ENCODE assay signal across 26 cellular contexts in the genomic region with DNA sequence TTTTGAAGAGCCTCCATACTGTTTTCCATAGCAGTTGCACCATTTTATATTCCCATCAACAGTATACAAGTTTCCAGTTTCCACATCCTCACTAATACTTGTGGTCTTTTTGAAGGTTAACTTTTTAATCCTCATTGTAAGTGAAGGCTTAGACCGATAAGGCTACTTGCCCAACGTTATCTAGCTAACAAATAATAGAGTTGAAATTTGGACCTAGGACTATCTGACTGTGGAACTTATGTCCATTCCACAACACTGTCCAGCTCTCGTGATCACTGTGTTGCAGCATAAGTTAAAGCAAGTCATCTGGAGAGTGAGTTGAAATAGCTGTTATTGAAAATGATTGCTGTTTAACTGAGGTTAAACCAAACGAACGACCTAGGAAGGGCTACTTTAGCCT.
DNase-seq lines count a peak whose midpoint lies in the region; ATAC-seq, FAIRE-seq and TF ChIP-seq lines count a peak whose summit lies in the region.
"Had no signal": no experiment of that assay in that cellular context is flagged by ENCODE, and none has a peak within 500 bp of the region (broad histone marks: within the 10 kb centered on the region; RNA-seq: fewer than 3 reads in every experiment).

No MANE protein-coding gene starts in this region.

- H3F3A ChIP-seq in OCI-LY1 (ENCODE audit: insufficient read depth, low read length): no peaks in the 10 kb centered on the region

- FAIRE-seq in K562 (lab: Jason Lieb, UNC) (peak; percentile 62), HepG2 (lab: Jason Lieb, UNC) (peak; percentile 90), small intestine (lab: Jason Lieb, UNC) (no peak)
- FAIRE-seq: A549, GM12878, GM12892, GM18507, GM19239 had no signal

- H2AFZ ChIP-seq in OCI-LY1 (ENCODE audit: low read length) (peak overlapping the region; percentile 44; the same call in 1 of the 2 replicates), K562 (ENCODE audit: low read depth, low read length) (no peak overlapping the region), HepG2 (ENCODE audit: low read length) (peak overlapping the region; percentile 57)

- no TSS peak for BruUV-seq in K562 (replicated peaks; lab: Mats Ljungman, UMichigan)
- no TSS peak for BruUV-seq in HepG2 (replicated peaks; lab: Mats Ljungman, UMichigan)

- H3K36me3 ChIP-seq in OCI-LY1 (ENCODE audit: insufficient read depth, low read length) (no peaks in the 10 kb centered on the region), K562 (ENCODE audit: control insufficient read depth, insufficient read depth, low read length) (no peaks in the 10 kb centered on the region), HepG2 (replicated peaks in 1 of 2; ENCODE audit: control insufficient read depth in 1 of 2, insufficient read depth in 2 of 2, low read length in 2 of 2) (no peaks in the 10 kb centered on the region), right lobe of liver (no peaks in the 10 kb centered on the region), small intestine (ENCODE audit: control insufficient read depth in 2 of 2, insufficient read depth in 2 of 2, low read length in 2 of 2) (no peaks in the 10 kb centered on the region)
- H3K36me3 ChIP-seq: BLaER1 treated with 17β-estradiol and CSF1 and Interleukin-3, amounts not matched to agents 10 nM and 100 nM had no signal

- no peaks in the 10 kb centered on the region for H3K9me3 ChIP-seq in OCI-LY1 (ENCODE audit: low read length)
- H3K9me3 ChIP-seq in K562 (replicated peaks; ENCODE audit: control insufficient read depth, insufficient read depth, low read depth, low read length): no peaks in the 10 kb centered on the region
- H3K9me3 ChIP-seq in HepG2 (ENCODE audit: low read length): no peaks in the 10 kb centered on the region
- H3K9me3 ChIP-seq in right lobe of liver: no peaks in the 10 kb centered on the region
- H3K9me3 ChIP-seq in small intestine (ENCODE audit: control insufficient read depth, low read depth): no peaks in the 10 kb centered on the region
- H3K9me3 ChIP-seq: A549; BLaER1 treated with 17β-estradiol and CSF1 and Interleukin-3, amounts not matched to agents 10 nM and 100 nM had no signal

- TF ChIP-seq RAD21 in K562 (CRISPR knock-in tag; conservative IDR thresholded peaks at IDR 0.05 in 1 of 2, IDR thresholded peaks at IDR 0.05 in 1 of 2): no peak
- TF ChIP-seq RAD21 in HepG2 (CRISPR knock-in tag; IDR thresholded peaks at IDR 0.05): no peak

- POLR2A ChIA-PET in K562 (lab: Yijun Ruan, JAX): no interaction called here
- POLR2A ChIA-PET in HepG2 (lab: Yijun Ruan, JAX): interaction anchor here (0.7 to 1.4 kb wide), 3 partner anchors 12 to 451 kb away, joined by 3 to 5 read pairs (median 5); a partner anchor contains a TSS

- H3K79me2 ChIP-seq in OCI-LY1 (ENCODE audit: insufficient read depth, low read length): no peaks in the 10 kb centered on the region
- no peaks in the 10 kb centered on the region for H3K79me2 ChIP-seq in K562 (ENCODE audit: control insufficient read depth, insufficient read depth, low read length)
- H3K79me2 ChIP-seq in HepG2 (ENCODE audit: insufficient read depth, low read length): no peaks in the 10 kb centered on the region

- TF ChIP-seq POLR2A in K562 (conservative IDR thresholded peaks at IDR 0.05): no peak
- no peak for TF ChIP-seq POLR2A in HepG2 (IDR thresholded peaks at IDR 0.05; ENCODE audit: insufficient read depth in 1 of 2, low read depth in 2 of 2, low read length in 2 of 2)
- TF ChIP-seq POLR2A in right lobe of liver (IDR thresholded peaks at IDR 0.05): no peak

- TF ChIP-seq EP300 in K562 (IDR thresholded peaks at IDR 0.05; ENCODE audit: low read length) (no peak), HepG2 (IDR thresholded peaks at IDR 0.05; ENCODE audit: low read depth in 2 of 2, low read length in 2 of 2) (peak in 1 of 2 experiments; percentile 85; a peak in 2 of 4 replicates), HepG2 (CRISPR knock-in tag; IDR thresholded peaks at IDR 0.05; ENCODE audit: borderline replicate concordance) (peak; percentile 78; the same call in 1 of the 2 replicates)

- no peaks in the 10 kb centered on the region for H3K9me2 ChIP-seq in OCI-LY1 (ENCODE audit: low read depth, low read length)

- in situ Hi-C loops in K562 (cut with MboI): no loop called here
- in situ Hi-C loops in HepG2 (cut with HindIII; ENCODE audit: extremely low pct_ligation_motif_present, low pct_unique_long_range_greater_than_20kb): no loop called here

- DNase-seq in K562 (ENCODE audit: extremely low read depth in 1 of 4, low spot score in 3 of 4): no peak
- peak; percentile 92 for DNase-seq in HepG2 (ENCODE audit: low spot score)
- no peak for DNase-seq in right lobe of liver
- no peak for DNase-seq in C1 segment of cervical spinal cord (lab: John Stamatoyannopoulos, UW)
- no peak for DNase-seq in small intestine
- DNase-seq: AML-193; CD4-positive, alpha-beta memory T cell; CD4-positive, CD25-positive, alpha-beta regulatory T cell; CD8-positive, alpha-beta memory T cell; COR-L47; DMS 273 treated with DMSO at 0.1 percent for 48 hours; DMS153; DMS53; DMS79; DND-41; EL; GDM1 had no signal

- 2% methylated on average over 5 of the region's 5 CpGs for WGBS in K562 (ENCODE audit: insufficient coverage, low coverage, missing lambda C conversion rate)
- 1% methylated on average over 5 of the region's 5 CpGs for WGBS in HepG2 (ENCODE audit: low lambda C conversion rate)
- 34% methylated on average over 5 of the region's 5 CpGs for WGBS in right lobe of liver (ENCODE audit: insufficient coverage, low coverage, low lambda C conversion rate, missing lambda C conversion rate)
- 71 to 79% (median 74%) methylated on average over 5 of the region's 5 CpGs for WGBS in small intestine, 3 donors

- no peaks in the 10 kb centered on the region for H3K9me1 ChIP-seq in K562 (ENCODE audit: control insufficient read depth, insufficient read depth, low read length)

- no peak for ATAC-seq in K562
- peak; percentile 96 for ATAC-seq in HepG2
- ATAC-seq in right lobe of liver: peak; percentile 71 to 94 (median 76)
- ATAC-seq in HG02973 (IDR thresholded peaks at IDR 0.05; ENCODE audit: unreplicated experiment): no peak
- ATAC-seq: A549, GM12878 had no signal

- H3K4me3 ChIP-seq in OCI-LY1 (ENCODE audit: low read depth, low read length, poor library complexity, severe bottlenecking): no peak overlapping the region
- no peak overlapping the region for H3K4me3 ChIP-seq in K562
- no peak overlapping the region for H3K4me3 ChIP-seq in HepG2 (replicated peaks in 1 of 3; ENCODE audit: insufficient read depth in 1 of 3, low read depth in 2 of 3, low read length in 3 of 3)
- H3K4me3 ChIP-seq in right lobe of liver: no peak overlapping the region
- no peak overlapping the region for H3K4me3 ChIP-seq in small intestine (ENCODE audit: low read depth in 1 of 2, low read length in 2 of 2)
- H3K4me3 ChIP-seq: A549; BLaER1 treated with 17β-estradiol and CSF1 and Interleukin-3, amounts not matched to agents 10 nM and 100 nM; GM12878 had no signal

- H3K27ac ChIP-seq in OCI-LY1 (ENCODE audit: low read depth, low read length, poor library complexity, severe bottlenecking): no peak overlapping the region
- H3K27ac ChIP-seq in K562 (ENCODE audit: extremely low read depth, low read depth, low read length): no peak overlapping the region
- peak overlapping the region; percentile 75 for H3K27ac ChIP-seq in HepG2 (ENCODE audit: extremely low read length, insufficient read depth, low read length)
- H3K27ac ChIP-seq in right lobe of liver: no peak overlapping the region
- no peak overlapping the region for H3K27ac ChIP-seq in small intestine (ENCODE audit: low read depth in 1 of 2, low read length in 1 of 2)
- H3K27ac ChIP-seq: 22Rv1; A549; BLaER1 treated with 17β-estradiol and CSF1 and Interleukin-3, amounts not matched to agents 10 nM and 100 nM had no signal

- H3K4me2 ChIP-seq in OCI-LY1 (ENCODE audit: low read length) (no peak overlapping the region), K562 (ENCODE audit: insufficient read depth, low read length) (no peak overlapping the region), HepG2 (ENCODE audit: low read depth, low read length) (peak overlapping the region; percentile 48)
- H3K4me2 ChIP-seq: A549; BLaER1 treated with 17β-estradiol and CSF1 and Interleukin-3, amounts not matched to agents 10 nM and 100 nM had no signal

- H3K9ac ChIP-seq in OCI-LY1 (ENCODE audit: low read length) (no peak overlapping the region), K562 (ENCODE audit: insufficient read depth in 1 of 2, low read depth in 2 of 2, low read length in 2 of 2) (no peak overlapping the region), HepG2 (ENCODE audit: insufficient read depth, low read depth, low read length) (no peak overlapping the region)
- H3K9ac ChIP-seq: BLaER1 treated with 17β-estradiol and CSF1 and Interleukin-3, amounts not matched to agents 10 nM and 100 nM had no signal

- intact Hi-C loops in K562 (cut with micrococcal nuclease) (no loop called here), HepG2 (cut with micrococcal nuclease; ENCODE audit: unreplicated experiment) (loop anchor here (1.0 kb wide), 1 partner anchor 12 kb away; no protein-coding TSS in a partner anchor), right lobe of liver (cut with DNase I) (no loop called here)

- TF ChIP-seq CTCF in OCI-LY1 (IDR thresholded peaks at IDR 0.05; ENCODE audit: low read length): no peak
- no peak for TF ChIP-seq CTCF in K562 (IDR thresholded peaks at IDR 0.05 in 2 of 3, conservative IDR thresholded peaks at IDR 0.05 in 1 of 3; ENCODE audit: insufficient read depth in 2 of 3, low read depth in 1 of 3, low read length in 3 of 3)
- TF ChIP-seq CTCF in HepG2 (CRISPR knock-in tag; IDR thresholded peaks at IDR 0.05): no peak
- TF ChIP-seq CTCF in right lobe of liver (IDR thresholded peaks at IDR 0.05): no peak

- H3K27me3 ChIP-seq in OCI-LY1 (ENCODE audit: insufficient read depth, low read length) (no peaks in the 10 kb centered on the region), K562 (ENCODE audit: control insufficient read depth in 2 of 2, insufficient read depth in 2 of 2, low read length in 2 of 2) (no peaks in the 10 kb centered on the region), HepG2 (ENCODE audit: control insufficient read depth in 1 of 2, insufficient read depth in 2 of 2, low read length in 2 of 2) (no peaks in the 10 kb centered on the region), right lobe of liver (no peaks in the 10 kb centered on the region), small intestine (ENCODE audit: control insufficient read depth in 2 of 2, insufficient read depth in 2 of 2, low read length in 2 of 2) (no peaks in the 10 kb centered on the region)
- H3K27me3 ChIP-seq: BLaER1 treated with 17β-estradiol and CSF1 and Interleukin-3, amounts not matched to agents 10 nM and 100 nM had no signal

- CTCF ChIA-PET in K562 (lab: Yijun Ruan, JAX; ENCODE audit: low intra/inter-chr PET ratio) (no interaction called here), HepG2 (lab: Yijun Ruan, JAX; ENCODE audit: low intra/inter-chr PET ratio, low total read pairs) (no interaction called here)

- peaks cover 44% of the 10 kb centered on the region for H3K4me1 ChIP-seq in OCI-LY1 (ENCODE audit: insufficient read depth, low read length, severe bottlenecking)
- no peaks in the 10 kb centered on the region for H3K4me1 ChIP-seq in K562 (replicated peaks in 1 of 2; ENCODE audit: control insufficient read depth in 2 of 2, insufficient read depth in 2 of 2, low read length in 2 of 2)
- peaks cover 94% of the 10 kb centered on the region for H3K4me1 ChIP-seq in HepG2 (ENCODE audit: insufficient read depth, low read length)
- H3K4me1 ChIP-seq in right lobe of liver: no peaks in the 10 kb centered on the region
- no peaks in the 10 kb centered on the region for H3K4me1 ChIP-seq in small intestine (ENCODE audit: control insufficient read depth in 2 of 2, insufficient read depth in 1 of 2, low read depth in 1 of 2, low read length in 1 of 2)
- H3K4me1 ChIP-seq: A549 had no signal

- H4K20me1 ChIP-seq in OCI-LY1 (ENCODE audit: insufficient read depth, low read length) (no peaks in the 10 kb centered on the region), K562 (replicated peaks; ENCODE audit: control insufficient read depth, insufficient read depth, low read length) (no peaks in the 10 kb centered on the region), HepG2 (ENCODE audit: insufficient read depth, low read length) (no peaks in the 10 kb centered on the region)
- H4K20me1 ChIP-seq: BLaER1 treated with 17β-estradiol and CSF1 and Interleukin-3, amounts not matched to agents 10 nM and 100 nM had no signal

Comparison
In these comparisons a context has a peak if more than half of its experiments do, and no peak if none do; other contexts are left out.
1. ATAC-seq: peak in HepG2 (single experiment) and right lobe of liver (4 of 4); none in K562 (single experiment) and HG02973 (single experiment).